Comparison of ENCODE assay signal across 25 cellular contexts in genomic region chr4:72529144-72529822, GRCh38. TPM values are rescaled to one million over a fixed set of nuclear protein-coding genes. Genes with fewer than 3 reads are reported as not detected.
DNase-seq lines count a peak whose midpoint lies in the region; ATAC-seq, FAIRE-seq and TF ChIP-seq lines count a peak whose summit lies in the region.
"Had no signal": no experiment of that assay in that cellular context is flagged by ENCODE, and none has a peak within 500 bp of the region (broad histone marks: within the 10 kb centered on the region; RNA-seq: fewer than 3 reads in every experiment).

No MANE protein-coding gene starts in this region.

- no peaks in the 10 kb centered on the region for H3K9me3 Mint-ChIP-seq in mesothelial cell of epicardium
- H3K9me3 Mint-ChIP-seq: CD8-positive, alpha-beta memory T cell had no signal

- H3K4me3 ChIP-seq in NB4 (ENCODE audit: low read depth, low read length) (no peak overlapping the region), K562 (no peak overlapping the region)

- TF ChIP-seq POLR2A in NB4 (IDR thresholded peaks at IDR 0.05; ENCODE audit: extremely low read depth, insufficient read length) (no peak), K562 (conservative IDR thresholded peaks at IDR 0.05) (no peak), GM12892 (IDR thresholded peaks at IDR 0.05; ENCODE audit: low read depth, low read length) (no peak)

- no peaks in the 10 kb centered on the region for H3K9me1 ChIP-seq in K562 (ENCODE audit: control insufficient read depth, insufficient read depth, low read length)

- POLR2A ChIA-PET in K562 (lab: Yijun Ruan, JAX) = no interaction called here

- 99% methylated on average over 3 of the region's 3 CpGs for WGBS in K562 (ENCODE audit: insufficient coverage, low coverage, missing lambda C conversion rate)

- H4K20me1 ChIP-seq in K562 (replicated peaks; ENCODE audit: control insufficient read depth, insufficient read depth, low read length) = no peaks in the 10 kb centered on the region

- H3K27me3 ChIP-seq in K562 (ENCODE audit: control insufficient read depth in 2 of 2, insufficient read depth in 2 of 2, low read length in 2 of 2) = no peaks in the 10 kb centered on the region

- FAIRE-seq in A204.1 (lab: Jason Lieb, UNC) = peak; percentile 97
- peak; percentile 56 for FAIRE-seq in K562 (lab: Jason Lieb, UNC)
- FAIRE-seq in GM12892 (lab: Jason Lieb, UNC) = no peak
- FAIRE-seq: H1 had no signal

- peaks cover 12% of the 10 kb centered on the region for H3K4me1 Mint-ChIP-seq in mesothelial cell of epicardium
- H3K4me1 Mint-ChIP-seq: CD8-positive, alpha-beta memory T cell had no signal

- no peak for ATAC-seq in K562
- ATAC-seq: HCT116 had no signal

- no peaks in the 10 kb centered on the region for H3K9me3 ChIP-seq in K562 (replicated peaks; ENCODE audit: control insufficient read depth, insufficient read depth, low read depth, low read length)

- no peak overlapping the region for H3K27ac Mint-ChIP-seq in mesothelial cell of epicardium
- H3K27ac Mint-ChIP-seq: CD8-positive, alpha-beta memory T cell had no signal

- CTCF ChIA-PET in K562 (lab: Yijun Ruan, JAX; ENCODE audit: low intra/inter-chr PET ratio) = no interaction called here

- no peak overlapping the region for H3K4me2 ChIP-seq in K562 (ENCODE audit: insufficient read depth, low read length)

- H3K4me3 Mint-ChIP-seq in mesothelial cell of epicardium = no peak overlapping the region
- H3K4me3 Mint-ChIP-seq: CD8-positive, alpha-beta memory T cell had no signal

- H3K27me3 Mint-ChIP-seq in mesothelial cell of epicardium (ENCODE audit: low read depth) = no peaks in the 10 kb centered on the region
- H3K27me3 Mint-ChIP-seq: CD8-positive, alpha-beta memory T cell had no signal

- TF ChIP-seq EP300 in K562 (IDR thresholded peaks at IDR 0.05; ENCODE audit: low read length) = no peak

- 0 out of 3 replicates have a peak, but pooled peaks cover 6% of the 10 kb centered on the region for H3K79me2 ChIP-seq in K562 (ENCODE audit: control insufficient read depth, insufficient read depth, low read length)

- H3K4me1 ChIP-seq in K562 (replicated peaks in 1 of 2; ENCODE audit: control insufficient read depth in 2 of 2, insufficient read depth in 2 of 2, low read length in 2 of 2) = no peaks in the 10 kb centered on the region

- DNase-seq in NOMO-1 treated with DMSO at 0.1 percent for 48 hours (lab: John Stamatoyannopoulos, UW; ENCODE audit: unreplicated experiment) (peak; percentile 20), NOMO-1 treated with dmso at 0.1 percent for 144 hours (lab: John Stamatoyannopoulos, UW; ENCODE audit: unreplicated experiment) (no peak), NB4 (ENCODE audit: low read depth) (peak; percentile 4), K562 (ENCODE audit: extremely low read depth in 1 of 4, low spot score in 3 of 4) (no peak), GM12892 (ENCODE audit: insufficient read length) (no peak), mesothelial cell of epicardium (ENCODE audit: low spot score in 2 of 2, unreplicated experiment in 2 of 2) (no peak)
- DNase-seq: CD8-positive, alpha-beta memory T cell; EL; GF-D8; IMR-90; Karpas-422; NCI-H1092 treated with DMSO at 0.1 percent for 48 hours; NCI-H1436 treated with DMSO at 0.1 percent for 48 hours; NCI-H1930; NCI-H2171; NCI-H345; NCI-H524; NCI-H774; NK-92 treated with Interleukin-12 subunit alpha and Interleukin-12 subunit beta, amount 100 ng/mL, for 24 hours; OCI-M1; Right ventricle myocardium superior had no signal

- TF ChIP-seq CTCF in NB4 (IDR thresholded peaks at IDR 0.05; ENCODE audit: low read depth, low read length) (no peak), K562 (IDR thresholded peaks at IDR 0.05 in 2 of 3, conservative IDR thresholded peaks at IDR 0.05 in 1 of 3; ENCODE audit: insufficient read depth in 2 of 3, low read depth in 1 of 3, low read length in 3 of 3) (no peak), mesothelial cell of epicardium (IDR thresholded peaks at IDR 0.05; ENCODE audit: unreplicated experiment) (no peak)

- TF ChIP-seq RAD21 in K562 (CRISPR knock-in tag; conservative IDR thresholded peaks at IDR 0.05 in 1 of 2, IDR thresholded peaks at IDR 0.05 in 1 of 2) = no peak

- no peak overlapping the region for H3K27ac ChIP-seq in K562 (ENCODE audit: extremely low read depth, low read depth, low read length)
- H3K27ac ChIP-seq: C4-2B had no signal

- no TSS peak for BruUV-seq in K562 (replicated peaks; lab: Mats Ljungman, UMichigan)

- intact Hi-C loops in K562 (cut with micrococcal nuclease) = no loop called here

- in situ Hi-C loops in K562 (cut with MboI) = no loop called here

- H3K9ac ChIP-seq in K562 (ENCODE audit: insufficient read depth in 1 of 2, low read depth in 2 of 2, low read length in 2 of 2) = no peak overlapping the region

- H3K36me3 ChIP-seq in K562 (ENCODE audit: control insufficient read depth, insufficient read depth, low read length) = peaks cover 16% of the 10 kb centered on the region; the same call in 2 of the 3 replicates

- H2AFZ ChIP-seq in K562 (ENCODE audit: low read depth, low read length) = no peak overlapping the region

- no peaks in the 10 kb centered on the region for H3K36me3 Mint-ChIP-seq in mesothelial cell of epicardium
- H3K36me3 Mint-ChIP-seq: CD8-positive, alpha-beta memory T cell had no signal

TF ChIP-seq in K562, 482 proteins besides CTCF, POLR2A, EP300 and RAD21 (continues in another document):
- TF ChIP-seq ZNF280A (IDR thresholded peaks at IDR 0.05; ENCODE audit: low read depth, partially characterized antibody) (no peak), ETS1 (conservative IDR thresholded peaks at IDR 0.05; ENCODE audit: control insufficient read depth, low read depth, low read length) (no peak), ESRRB (CRISPR knock-in tag; IDR thresholded peaks at IDR 0.05; ENCODE audit: borderline replicate concordance) (no peak), SMAD4 (CRISPR knock-in tag; conservative IDR thresholded peaks at IDR 0.05) (no peak), TRIM28 (IDR thresholded peaks at IDR 0.05) (no peak), TFAP4 (CRISPR knock-in tag; IDR thresholded peaks at IDR 0.05; ENCODE audit: borderline replicate concordance) (no peak), HDGF (IDR thresholded peaks at IDR 0.05) (no peak), ZNF764 (CRISPR knock-in tag; IDR thresholded peaks at IDR 0.05; ENCODE audit: low read depth) (no peak)

RNA-seq across cellular contexts. Expression of gene ADAMTS3, which starts 39.7 kb away (rescaled TPM):
- 40.0 and 55.6 TPM in 2 replicates for total RNA-seq in K562 (2011; cell fraction: chromatin; rRNA removed; ENCODE audit: low replicate concordance)
- total RNA-seq in K562 (2011; cell fraction: nucleolus; rRNA removed) = 24.3 and 30.0 TPM in 2 replicates
- 40.3 and 49.6 TPM in 2 replicates for total RNA-seq in K562 (2011; cell fraction: nucleoplasm; rRNA removed)
- total RNA-seq in K562 (2014; rRNA removed) (10.3 and 11.1 TPM in 2 replicates), K562 (2014; rRNA removed; fragmentation: Illumina TruSeq; extraction: Trizol) (17.7 and 19.1 TPM in 2 replicates), K562 (2015; rRNA removed; fragmentation: Illumina TruSeq; extraction: Trizol) (17.0 and 17.2 TPM in 2 replicates), K562 (2021) (15.8 and 18.0 TPM in 2 replicates), mesothelial cell of epicardium (9.2 to 11.0 TPM (median 10.7 TPM) in 3 replicates)
- polyA plus RNA-seq in K562 (2011; rRNA removed) (11.2 and 14.4 TPM in 2 replicates), K562 (2014; fragmentation: Illumina TruSeq; extraction: Trizol) (12.0 and 12.1 TPM in 2 replicates), K562 (2014; fragmentation: Nextera tagmentation; extraction: Ambion mirVana) (1 to 10 TPM; 4.0 to 4.6 TPM), K562 (2014; rRNA removed) (8.0 and 9.3 TPM in 2 replicates)
- 6.2 and 7.6 TPM in 2 replicates for polyA plus RNA-seq in K562 (2011; cell fraction: cytosol; rRNA removed)
- polyA plus RNA-seq in K562 (2011; cell fraction: nucleus; rRNA removed) = 24.0 and 32.4 TPM in 2 replicates
- 9.4 and 10.8 TPM in 2 replicates for polyA plus RNA-seq in K562 (2012)
- polyA minus RNA-seq in K562 (2011; rRNA and poly(A)+ RNA removed) = 49.8 and 56.4 TPM in 2 replicates
- polyA minus RNA-seq in K562 (2011; cell fraction: cytosol; rRNA and poly(A)+ RNA removed) = 12.0 and 18.0 TPM in 2 replicates
- polyA minus RNA-seq in K562 (2011; cell fraction: nucleus; rRNA and poly(A)+ RNA removed) = 43.1 and 59.1 TPM in 2 replicates
- polyA plus RNA-seq in GM12892 (2012; ENCODE audit: missing spikeins) = not detected
- total RNA-seq: CD8-positive, alpha-beta memory T cell had no signal
- polyA plus RNA-seq: CD8-positive, alpha-beta memory T cell had no signal

Comparison
In these comparisons a context has a peak if more than half of its experiments do, and no peak if none do; other contexts are left out.
1. DNase-seq: peak in NOMO-1 treated with DMSO at 0.1 percent for 48 hours (single experiment) and NB4 (single experiment); none in NOMO-1 treated with dmso at 0.1 percent for 144 hours (single experiment), K562 (0 of 4), GM12892 (single experiment) and mesothelial cell of epicardium (0 of 2).